9 cellular contexts compared by ENCODE assay signal in genomic region chr17:7484964-7485377, GRCh38. TPM values are rescaled to one million over a fixed set of nuclear protein-coding genes. Genes with fewer than 3 reads are reported as not detected.
A peak's percentile ranks its signal among the peaks of the same experiment; 100 is the strongest.
DNase-seq lines count a peak whose midpoint lies in the region; ATAC-seq, FAIRE-seq and TF ChIP-seq lines count a peak whose summit lies in the region.
"Had no signal": no experiment of that assay in that cellular context is flagged by ENCODE, and none has a peak within 500 bp of the region (broad histone marks: within the 10 kb centered on the region; RNA-seq: fewer than 3 reads in every experiment).

No MANE protein-coding gene starts in this region.

- no peak for TF ChIP-seq CTCF in AG04449 (IDR thresholded peaks at IDR 0.05; ENCODE audit: insufficient read depth, low read length, missing control alignments)
- peak; percentile 46; the same call in 1 of the 2 replicates for TF ChIP-seq CTCF in HEK293 (tag by site-specific recombination; IDR thresholded peaks at IDR 0.05)
- peak; percentile 10 for TF ChIP-seq CTCF in astrocyte of the spinal cord (IDR thresholded peaks at IDR 0.05; ENCODE audit: low read depth, low read length)

- DNase-seq in AG04449 (ENCODE audit: low read depth, low spot score) (no peak), astrocyte of the spinal cord (ENCODE audit: low read depth, low spot score) (no peak), amniotic stem cell (lab: John Stamatoyannopoulos, UW) (no peak), GM19239 (ENCODE audit: insufficient read length, low spot score) (no peak)
- DNase-seq in activated CD4-positive, CD25-positive, alpha-beta regulatory T cell treated with anti-CD3 and anti-CD28 coated beads, Interleukin-2, amount 50 U/mL, for 72 hours = no peak

- in situ Hi-C loops in astrocyte of the spinal cord (cut with HindIII; ENCODE audit: low sequenced_read_pairs) = no loop called here

- peak overlapping the region; percentile 100 for H3K27ac ChIP-seq in HEK293 (ENCODE audit: extremely low read depth, low read depth, low read length)

- no peaks in the 10 kb centered on the region for H3K9me3 ChIP-seq in HEK293 (ENCODE audit: control insufficient read depth, insufficient read depth, low read depth, low read length)
- no peaks in the 10 kb centered on the region for H3K9me3 ChIP-seq in mononuclear cell (ENCODE audit: low read depth, low read length)

- peaks cover 21% of the 10 kb centered on the region for H3K4me1 ChIP-seq in HEK293 (ENCODE audit: control insufficient read depth, insufficient read depth, low read length)
- peaks cover 59% of the 10 kb centered on the region for H3K4me1 ChIP-seq in mononuclear cell (ENCODE audit: insufficient read depth, low read length)

- peaks cover 8 to 35% of the 10 kb centered on the region in 2 experiments for H3K36me3 ChIP-seq in HEK293 (ENCODE audit: control insufficient read depth in 2 of 2, insufficient read depth in 1 of 2, low read length in 2 of 2)

- POLR2A ChIA-PET in AG04449 (lab: Yijun Ruan, JAX) (interaction anchor here (0.6 to 3.4 kb wide), 26 partner anchors 7 to 860 kb away, joined by 3 to 19 read pairs (median 4); partner anchors contain the start of genes CHRNB1, MPDU1, NEURL4 and TMEM102), HEK293 (lab: Yijun Ruan, JAX) (interaction anchor here (0.6 to 3.8 kb wide), 38 partner anchors 8 to 609 kb away, joined by 3 to 39 read pairs (median 5); partner anchors contain the start of genes CHRNB1, FGF11, MPDU1 and NEURL4)

- H3K27me3 ChIP-seq in mononuclear cell (ENCODE audit: insufficient read depth, low read length) = no peaks in the 10 kb centered on the region

- FAIRE-seq in GM19239 (lab: Jason Lieb, UNC) = no peak

- CTCF ChIA-PET in AG04449 (lab: Yijun Ruan, JAX) (interaction anchor here (1.2 to 4.2 kb wide), 6 partner anchors 12 to 129 kb away, joined by 3 to 33 read pairs (median 9); partner anchors contain the start of genes SOX15 and TMEM95), HEK293 (lab: Yijun Ruan, JAX) (interaction anchor here (0.8 to 2.9 kb wide), 7 partner anchors 18 to 158 kb away, joined by 3 to 13 read pairs (median 4); partner anchors contain the start of genes CHRNB1 and TMEM256)

- H3K4me3 ChIP-seq in AG04449 (ENCODE audit: low read depth, low read length) = peak overlapping the region; percentile 87
- peak overlapping the region; percentile 51 for H3K4me3 ChIP-seq in HEK293 (ENCODE audit: low read depth, low read length)
- H3K4me3 ChIP-seq in astrocyte of the spinal cord (ENCODE audit: low read depth, low read length) = peak overlapping the region; percentile 81
- peak overlapping the region; percentile 98 for H3K4me3 ChIP-seq in mononuclear cell (ENCODE audit: low read length)

- ATAC-seq in HG03520 (IDR thresholded peaks at IDR 0.05; ENCODE audit: unreplicated experiment) = no peak

TF ChIP-seq in HEK293, 187 proteins besides CTCF, POLR2A, EP300 and RAD21:
- no peak for TF ChIP-seq SCRT1 (tag by site-specific recombination; IDR thresholded peaks at IDR 0.05; ENCODE audit: borderline replicate concordance)
- TF ChIP-seq ZNF830 (tag by site-specific recombination; IDR thresholded peaks at IDR 0.05; ENCODE audit: low read depth) = no peak
- no peak for TF ChIP-seq ZNF292 (tag by site-specific recombination; IDR thresholded peaks at IDR 0.05; ENCODE audit: borderline replicate concordance, low read depth)
- no peak for TF ChIP-seq ZNF350 (tag by site-specific recombination; IDR thresholded peaks at IDR 0.05)
- no peak for TF ChIP-seq ZNF555 (tag by site-specific recombination; conservative IDR thresholded peaks at IDR 0.05)
- 0 out of 2 replicates have a peak, but pooled peaks have one; percentile 30 for TF ChIP-seq ZNF423 (tag by site-specific recombination; IDR thresholded peaks at IDR 0.05)
- TF ChIP-seq ZSCAN16 (tag by site-specific recombination; IDR thresholded peaks at IDR 0.05) = peak; percentile 99
- TF ChIP-seq ZNF10 (tag by site-specific recombination; IDR thresholded peaks at IDR 0.05) = no peak
- TF ChIP-seq ZBTB21 (tag by site-specific recombination; IDR thresholded peaks at IDR 0.05) = no peak
- no peak for TF ChIP-seq ZNF596 (tag by site-specific recombination; IDR thresholded peaks at IDR 0.05)
- no peak for TF ChIP-seq TCF7L2 (IDR thresholded peaks at IDR 0.05; ENCODE audit: borderline replicate concordance, low read depth, low read length)
- no peak for TF ChIP-seq KLF7 (tag by site-specific recombination; IDR thresholded peaks at IDR 0.05; ENCODE audit: borderline replicate concordance)
- no peak for TF ChIP-seq ZFHX2 (tag by site-specific recombination; conservative IDR thresholded peaks at IDR 0.05)
- TF ChIP-seq ZNF664 (tag by site-specific recombination; IDR thresholded peaks at IDR 0.05) = peak; percentile 68; the same call in 1 of the 2 replicates
- TF ChIP-seq ZFP41 (tag by site-specific recombination; IDR thresholded peaks at IDR 0.05; ENCODE audit: borderline replicate concordance) = no peak
- no peak for TF ChIP-seq KLF10 (tag by site-specific recombination; IDR thresholded peaks at IDR 0.05)
- peak; percentile 3; the same call in 1 of the 2 replicates for TF ChIP-seq ZNF24 (tag by site-specific recombination; IDR thresholded peaks at IDR 0.05)
- no peak for TF ChIP-seq ZNF324 (tag by site-specific recombination; IDR thresholded peaks at IDR 0.05)

RNA-seq across cellular contexts. Expression of gene POLR2A, which starts 0.8 kb away (rescaled TPM):
- 174 TPM for total RNA-seq in mononuclear cell

RNA-seq across cellular contexts. Expression of gene SLC35G6, which starts 3.7 kb away (rescaled TPM):
- not detected for total RNA-seq in mononuclear cell
- total RNA-seq: pulmonary artery endothelial cell had no signal

RNA-seq across cellular contexts. Expression of gene ZBTB4, which starts 5.5 kb away (rescaled TPM):
- total RNA-seq in mononuclear cell = 30.9 TPM

RNA-seq across cellular contexts. Expression of gene CHRNB1, which starts 40.1 kb away (rescaled TPM):
- total RNA-seq in mononuclear cell = 3.3 TPM

RNA-seq across cellular contexts. Expression of gene FGF11, which starts 45.7 kb away (rescaled TPM):
- total RNA-seq in mononuclear cell = 0.21 TPM
